In genomic region chr10:104349623-104350142, GRCh38 we compare ENCODE assay signal across 8 cellular contexts. TPM values are rescaled to one million over a fixed set of nuclear protein-coding genes. Genes with fewer than 3 reads are reported as not detected.
DNase-seq lines count a peak whose midpoint lies in the region; ATAC-seq and TF ChIP-seq lines count a peak whose summit lies in the region.

No MANE protein-coding gene starts in this region.

- no peak overlapping the region for H3K4me3 Mint-ChIP-seq in activated naive CD4-positive, alpha-beta T cell treated with anti-CD3 and anti-CD28 coated beads, Interleukin-2, amount 10 ng/mL, durations not matched to agents 7 days and 5 days

- intact Hi-C loops in dorsolateral prefrontal cortex (cut with DNase I) (loop anchor here (1.0 to 2.0 kb wide), 3 partner anchors 44 to 59 kb away; no protein-coding TSS in a partner anchor), prostate gland (cut with DNase I) (loop anchor here (1.0 to 5.0 kb wide), 2 partner anchors 42 to 58 kb away; no protein-coding TSS in a partner anchor)

- DNase-seq in GF-D8 (lab: John Stamatoyannopoulos, UW) (peak; percentile 40), Karpas-422 (peak; percentile 80), dorsolateral prefrontal cortex (no peak), prostate gland (ENCODE audit: low spot score) (peak; percentile 55), NCI-H2227 (lab: John Stamatoyannopoulos, UW; ENCODE audit: unreplicated experiment) (no peak)
- no peak for DNase-seq in activated naive CD4-positive, alpha-beta T cell treated with Interleukin-2 at 50 U/mL for 16 hours
- DNase-seq in activated naive CD4-positive, alpha-beta T cell treated with anti-CD3 and anti-CD28 coated beads, Interleukin-2, amount 10 ng/mL, durations not matched to agents 7 days and 5 days, result no peak

- H3K27me3 ChIP-seq in Karpas-422 (ENCODE audit: low read length) (no peaks in the 10 kb centered on the region), dorsolateral prefrontal cortex (no peaks in the 10 kb centered on the region), prostate gland (replicated peaks; ENCODE audit: insufficient read depth) (no peaks in the 10 kb centered on the region)

- H3K4me2 ChIP-seq in Karpas-422 (ENCODE audit: low read depth, low read length, poor library complexity, severe bottlenecking), result peak overlapping the region; percentile 62

- CTCF ChIA-PET in activated naive CD4-positive, alpha-beta T cell treated with anti-CD3 and anti-CD28 coated beads, Interleukin-2, amount 10 ng/mL, durations not matched to agents 7 days and 5 days (lab: Charles Lee), result interaction anchor here (0.9 to 11.2 kb wide), 14 partner anchors 9 to 226 kb away, joined by 4 to 265 read pairs (median 16); partner anchors contain the start of gene ITPRIP

- peak overlapping the region; percentile 35 for H3K9ac ChIP-seq in Karpas-422 (ENCODE audit: low read length)

- no peaks in the 10 kb centered on the region for H3K79me2 ChIP-seq in Karpas-422 (ENCODE audit: low read length)

- no peak for TF ChIP-seq CTCF in dorsolateral prefrontal cortex (IDR thresholded peaks at IDR 0.05 in 54 of 56, conservative IDR thresholded peaks at IDR 0.05 in 2 of 56; ENCODE audit: low read depth in 1 of 56, partially characterized antibody in 56 of 56)
- TF ChIP-seq CTCF in prostate gland (IDR thresholded peaks at IDR 0.05), result no peak

- H3K4me3 ChIP-seq in Karpas-422 (ENCODE audit: low read length) (peak overlapping the region; percentile 37), dorsolateral prefrontal cortex (peak overlapping the region in 48 of 59 donors; percentile 10 to 54 (median 36)), prostate gland (no peak overlapping the region)

- H3K9me3 Mint-ChIP-seq in activated naive CD4-positive, alpha-beta T cell treated with anti-CD3 and anti-CD28 coated beads, Interleukin-2, amount 10 ng/mL, durations not matched to agents 7 days and 5 days, result peaks cover 8% of the 10 kb centered on the region

- no peaks in the 10 kb centered on the region for H3K36me3 ChIP-seq in Karpas-422 (ENCODE audit: insufficient read depth, low read length)
- H3K36me3 ChIP-seq in prostate gland, result no peaks in the 10 kb centered on the region

- H3K27me3 Mint-ChIP-seq in activated naive CD4-positive, alpha-beta T cell treated with anti-CD3 and anti-CD28 coated beads, Interleukin-2, amount 10 ng/mL, durations not matched to agents 7 days and 5 days, result no peaks in the 10 kb centered on the region

- H3K27ac Mint-ChIP-seq in activated naive CD4-positive, alpha-beta T cell treated with anti-CD3 and anti-CD28 coated beads, Interleukin-2, amount 10 ng/mL, durations not matched to agents 7 days and 5 days, result no peak overlapping the region

- H3K4me1 ChIP-seq in Karpas-422 (ENCODE audit: low read length) (peaks cover 44% of the 10 kb centered on the region), prostate gland (replicated peaks) (no peaks in the 10 kb centered on the region)

- no peaks in the 10 kb centered on the region for H3K9me3 ChIP-seq in Karpas-422 (ENCODE audit: low read length)
- no peaks in the 10 kb centered on the region for H3K9me3 ChIP-seq in prostate gland

- 29% methylated on average over 5 of the region's 5 CpGs for WGBS in prostate gland

- H4K20me1 ChIP-seq in Karpas-422 (ENCODE audit: insufficient read depth, low read depth, low read length), result no peaks in the 10 kb centered on the region

- H2AFZ ChIP-seq in Karpas-422 (ENCODE audit: low read length), result peak overlapping the region; percentile 3; the same call in 1 of the 2 replicates

- H3K27ac ChIP-seq in Karpas-422 (ENCODE audit: low read length) (peak overlapping the region; percentile 84; the same call in 1 of the 2 replicates), dorsolateral prefrontal cortex (peak overlapping the region in 29 of 59 donors; percentile 5 to 77 (median 43)), prostate gland (peak overlapping the region; percentile 43 to 47)

- TF ChIP-seq POLR2A in prostate gland (IDR thresholded peaks at IDR 0.05), result no peak

- H3K9me2 ChIP-seq in Karpas-422 (replicated peaks; ENCODE audit: insufficient read depth, low read length), result no peaks in the 10 kb centered on the region

- ATAC-seq in GM21825 (IDR thresholded peaks at IDR 0.05; ENCODE audit: unreplicated experiment), result peak; percentile 56

- peaks cover 19% of the 10 kb centered on the region for H3K4me1 Mint-ChIP-seq in activated naive CD4-positive, alpha-beta T cell treated with anti-CD3 and anti-CD28 coated beads, Interleukin-2, amount 10 ng/mL, durations not matched to agents 7 days and 5 days

- H3K36me3 Mint-ChIP-seq in activated naive CD4-positive, alpha-beta T cell treated with anti-CD3 and anti-CD28 coated beads, Interleukin-2, amount 10 ng/mL, durations not matched to agents 7 days and 5 days, result peaks cover 8% of the 10 kb centered on the region

RNA-seq across cellular contexts. Expression of gene CFAP58, which starts 4.0 kb away (rescaled TPM):
- total RNA-seq in Karpas-422 (2014; rRNA removed; shearing (Covaris generic); ENCODE audit: low replicate concordance), result 0.26 and 1.4 TPM in 2 replicates
- total RNA-seq in dorsolateral prefrontal cortex (1 to 10 TPM in 35 of 120 experiments, under 1 TPM in 85; 0.20 to 3.7 (median 0.77) TPM), prostate gland (1 to 10 TPM in 1 of 2 donors, under 1 TPM in 1; 0.05 to 1.9 TPM)

RNA-seq across cellular contexts. Expression of gene ITPRIP, which starts 11.4 kb away (rescaled TPM):
- total RNA-seq in Karpas-422 (2014; rRNA removed; shearing (Covaris generic); ENCODE audit: low replicate concordance), result 4.5 and 4.6 TPM in 2 replicates
- total RNA-seq in dorsolateral prefrontal cortex (10 to 100 TPM in 9 of 120 experiments, 1 to 10 TPM in 111; 2.7 to 14.6 (median 6.1) TPM), prostate gland (10 to 100 TPM; 12.5 to 35.8 TPM)

Comparison
In these comparisons a context has a peak if more than half of its experiments do, and no peak if none do; other contexts are left out.
1. DNase-seq: peak in GF-D8 (single experiment), Karpas-422 (single experiment) and prostate gland (single experiment); none in dorsolateral prefrontal cortex (0 of 10), activated naive CD4-positive, alpha-beta T cell treated with Interleukin-2 at 50 U/mL for 16 hours (single experiment), NCI-H2227 (single experiment) and activated naive CD4-positive, alpha-beta T cell treated with anti-CD3 and anti-CD28 coated beads, Interleukin-2, amount 10 ng/mL, durations not matched to agents 7 days and 5 days (single experiment).
2. H3K4me3 ChIP-seq: peak in Karpas-422 (single experiment) and dorsolateral prefrontal cortex (48 of 59); none in prostate gland (0 of 2).